ENCODE assay signal across 15 cellular contexts in the genomic region with DNA sequence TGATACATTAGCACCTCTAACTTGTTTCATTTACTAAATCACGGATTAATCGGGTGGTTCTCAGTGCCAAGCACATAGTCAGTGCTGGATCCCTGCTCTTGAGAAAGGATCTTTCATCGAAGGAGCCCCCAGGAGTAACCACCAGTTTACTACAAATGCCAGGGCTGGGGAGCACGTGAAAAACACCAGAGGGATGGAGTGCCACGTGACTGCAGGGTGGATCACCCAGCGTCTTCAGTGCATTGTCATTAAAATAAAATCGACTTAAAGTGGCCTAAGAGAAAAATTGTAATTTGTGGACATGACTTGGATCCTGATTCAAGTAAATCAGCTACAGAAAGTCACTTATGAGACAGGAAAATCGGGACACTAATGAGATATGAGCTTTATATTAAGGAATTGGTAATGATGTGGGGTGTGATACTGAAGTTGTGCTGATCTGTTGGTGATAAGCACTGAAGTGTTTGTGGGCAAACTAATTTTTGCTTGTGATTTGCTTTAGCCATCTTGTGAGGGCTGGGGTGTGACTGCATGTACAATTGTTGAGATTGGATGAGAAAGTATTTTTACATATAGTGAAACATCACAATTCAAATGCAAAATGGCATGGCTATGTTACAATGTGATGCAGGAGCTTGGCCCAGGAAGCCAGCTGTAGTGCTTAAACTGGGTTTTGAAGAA.
DNase-seq lines count a peak whose midpoint lies in the region; ATAC-seq and TF ChIP-seq lines count a peak whose summit lies in the region.
"Had no signal": no experiment of that assay in that cellular context is flagged by ENCODE, and none has a peak within 500 bp of the region (broad histone marks: within the 10 kb centered on the region; RNA-seq: fewer than 3 reads in every experiment).

No MANE protein-coding gene starts in this region.

- no peak overlapping the region for H3K27ac ChIP-seq in KMS-11
- H3K27ac ChIP-seq in naive thymus-derived CD4-positive, alpha-beta T cell (ENCODE audit: low read depth, low read length), result peak overlapping the region; percentile 46
- H3K27ac ChIP-seq: 22Rv1, brain microvascular endothelial cell, upper lobe of right lung had no signal

- no peaks in the 10 kb centered on the region for H3K27me3 Mint-ChIP-seq in T-helper 1 cell treated with Interleukin-12 subunit alpha and Interleukin-12 subunit beta and Interleukin-4 antibody, amounts not matched to agents 30 μg/mL and 1 μg/mL, for 36 hours (ENCODE audit: low read depth)
- H3K27me3 Mint-ChIP-seq in activated naive CD8-positive, alpha-beta T cell treated with anti-CD3 and anti-CD28 coated beads for 36 hours, result no peaks in the 10 kb centered on the region
- no peaks in the 10 kb centered on the region for H3K27me3 Mint-ChIP-seq in naive thymus-derived CD4-positive, alpha-beta T cell

- H3K36me3 ChIP-seq in KMS-11 (ENCODE audit: insufficient read depth), result no peaks in the 10 kb centered on the region
- no peaks in the 10 kb centered on the region for H3K36me3 ChIP-seq in naive thymus-derived CD4-positive, alpha-beta T cell (ENCODE audit: control insufficient read depth in 2 of 3, insufficient read depth in 3 of 3, low read length in 3 of 3)
- H3K36me3 ChIP-seq: brain microvascular endothelial cell, upper lobe of right lung had no signal

- H3K9me3 Mint-ChIP-seq in T-helper 1 cell treated with Interleukin-12 subunit alpha and Interleukin-12 subunit beta and Interleukin-4 antibody, amounts not matched to agents 30 μg/mL and 1 μg/mL, for 36 hours, result no peaks in the 10 kb centered on the region
- H3K9me3 Mint-ChIP-seq in activated naive CD8-positive, alpha-beta T cell treated with anti-CD3 and anti-CD28 coated beads for 36 hours, result peaks cover 17% of the 10 kb centered on the region
- no peaks in the 10 kb centered on the region for H3K9me3 Mint-ChIP-seq in naive thymus-derived CD4-positive, alpha-beta T cell

- H3K9ac ChIP-seq in KMS-11, result no peak overlapping the region

- no peaks in the 10 kb centered on the region for H4K20me1 ChIP-seq in KMS-11 (ENCODE audit: insufficient read depth)

- peaks cover 18% of the 10 kb centered on the region for H3K36me3 Mint-ChIP-seq in T-helper 1 cell treated with Interleukin-12 subunit alpha and Interleukin-12 subunit beta and Interleukin-4 antibody, amounts not matched to agents 30 μg/mL and 1 μg/mL, for 36 hours (ENCODE audit: low read depth)
- H3K36me3 Mint-ChIP-seq in activated naive CD8-positive, alpha-beta T cell treated with anti-CD3 and anti-CD28 coated beads for 36 hours, result peaks cover 72% of the 10 kb centered on the region
- peaks cover 0 to 25% (median 10%) of the 10 kb centered on the region in 5 donors for H3K36me3 Mint-ChIP-seq in naive thymus-derived CD4-positive, alpha-beta T cell

- peak overlapping the region; percentile 11 for H3K4me2 ChIP-seq in KMS-11

- TF ChIP-seq CTCF in KMS-11 (conservative IDR thresholded peaks at IDR 0.05; ENCODE audit: low read depth, low read length), result no peak

- no peak overlapping the region for H3K4me3 Mint-ChIP-seq in T-helper 1 cell treated with Interleukin-12 subunit alpha and Interleukin-12 subunit beta and Interleukin-4 antibody, amounts not matched to agents 30 μg/mL and 1 μg/mL, for 36 hours
- no peak overlapping the region for H3K4me3 Mint-ChIP-seq in activated naive CD8-positive, alpha-beta T cell treated with anti-CD3 and anti-CD28 coated beads for 36 hours
- H3K4me3 Mint-ChIP-seq in naive thymus-derived CD4-positive, alpha-beta T cell, result peak overlapping the region in 8 of 10 donors; percentile 18 to 88 (median 57)

- peaks cover 61% of the 10 kb centered on the region for H3K79me2 ChIP-seq in KMS-11 (ENCODE audit: insufficient read depth, low read depth)

- H3K9me3 ChIP-seq in naive thymus-derived CD4-positive, alpha-beta T cell (ENCODE audit: control insufficient read depth in 2 of 3, low read length in 3 of 3), result no peaks in the 10 kb centered on the region
- H3K9me3 ChIP-seq: upper lobe of right lung had no signal

- CTCF ChIA-PET in naive thymus-derived CD4-positive, alpha-beta T cell (lab: Charles Lee), result interaction anchor here (1.3 kb wide), 1 partner anchor 10 kb away, joined by 3 read pairs; no protein-coding TSS in a partner anchor

- H3K4me1 Mint-ChIP-seq in T-helper 1 cell treated with Interleukin-12 subunit alpha and Interleukin-12 subunit beta and Interleukin-4 antibody, amounts not matched to agents 30 μg/mL and 1 μg/mL, for 36 hours (ENCODE audit: low read depth), result peaks cover 57% of the 10 kb centered on the region
- H3K4me1 Mint-ChIP-seq in activated naive CD8-positive, alpha-beta T cell treated with anti-CD3 and anti-CD28 coated beads for 36 hours, result peaks cover 87% of the 10 kb centered on the region
- peaks cover 60 to 98% (median 94%) of the 10 kb centered on the region in 7 donors for H3K4me1 Mint-ChIP-seq in naive thymus-derived CD4-positive, alpha-beta T cell

- H3K27ac Mint-ChIP-seq in T-helper 1 cell treated with Interleukin-12 subunit alpha and Interleukin-12 subunit beta and Interleukin-4 antibody, amounts not matched to agents 30 μg/mL and 1 μg/mL, for 36 hours, result peak overlapping the region; percentile 50
- peak overlapping the region; percentile 90 for H3K27ac Mint-ChIP-seq in activated naive CD8-positive, alpha-beta T cell treated with anti-CD3 and anti-CD28 coated beads for 36 hours
- H3K27ac Mint-ChIP-seq in naive thymus-derived CD4-positive, alpha-beta T cell, result peak overlapping the region; percentile 10 to 89 (median 82)

- no peak overlapping the region for H2AFZ ChIP-seq in KMS-11 (ENCODE audit: low read depth)

- H3K4me3 ChIP-seq in KMS-11 (IDR thresholded peaks at IDR 0.05; ENCODE audit: insufficient read depth, low read depth, low read length), result no peak overlapping the region
- H3K4me3 ChIP-seq in naive thymus-derived CD4-positive, alpha-beta T cell (ENCODE audit: low read length), result no peak overlapping the region
- H3K4me3 ChIP-seq: upper lobe of right lung had no signal

- peaks cover 95% of the 10 kb centered on the region for H3K4me1 ChIP-seq in KMS-11 (ENCODE audit: low read depth, poor library complexity, severe bottlenecking)
- H3K4me1 ChIP-seq in naive thymus-derived CD4-positive, alpha-beta T cell (ENCODE audit: control insufficient read depth in 2 of 2, insufficient read depth in 2 of 2, low read length in 2 of 2), result peaks cover 80 to 88% of the 10 kb centered on the region in 2 donors

- intact Hi-C loops in naive thymus-derived CD4-positive, alpha-beta T cell (cut with micrococcal nuclease), result loop anchor here in 1 of 2 donors (1.0 kb wide), 1 partner anchor 7 kb away; no protein-coding TSS in a partner anchor

- DNase-seq in T-helper 1 cell (no peak), AG20443 (ENCODE audit: low spot score) (no peak), SK-N-DZ (ENCODE audit: low spot score) (no peak), GDM1 (lab: John Stamatoyannopoulos, UW) (no peak)
- DNase-seq in activated naive CD8-positive, alpha-beta T cell treated with anti-CD3 and anti-CD28 coated beads for 36 hours, result no peak
- no peak for DNase-seq in naive thymus-derived CD4-positive, alpha-beta T cell
- DNase-seq: brain microvascular endothelial cell, cortex of kidney, DMS 273 treated with DMSO at 0.1 percent for 48 hours, NCI-H1105 treated with DMSO at 0.1 percent for 48 hours, NCI-H2107, upper lobe of right lung had no signal

- POLR2A ChIA-PET in naive thymus-derived CD4-positive, alpha-beta T cell (lab: Charles Lee), result interaction anchor here (0.9 to 2.6 kb wide), 2 partner anchors 11 to 286 kb away, joined by 3 to 12 read pairs; no protein-coding TSS in a partner anchor

- no peaks in the 10 kb centered on the region for H3K27me3 ChIP-seq in KMS-11 (ENCODE audit: insufficient read depth, low read depth)
- H3K27me3 ChIP-seq in naive thymus-derived CD4-positive, alpha-beta T cell (ENCODE audit: control insufficient read depth in 2 of 2, insufficient read depth in 2 of 2, low read length in 2 of 2), result no peaks in the 10 kb centered on the region
- H3K27me3 ChIP-seq: brain microvascular endothelial cell, upper lobe of right lung had no signal

- ATAC-seq in naive thymus-derived CD4-positive, alpha-beta T cell, result peak; percentile 29
- ATAC-seq: upper lobe of right lung had no signal

Comparison
In these comparisons a context has a peak if more than half of its experiments do, and no peak if none do; other contexts are left out.
1. H3K4me3 Mint-ChIP-seq: peak in naive thymus-derived CD4-positive, alpha-beta T cell (8 of 10); none in T-helper 1 cell treated with Interleukin-12 subunit alpha and Interleukin-12 subunit beta and Interleukin-4 antibody, amounts not matched to agents 30 μg/mL and 1 μg/mL, for 36 hours (single experiment) and activated naive CD8-positive, alpha-beta T cell treated with anti-CD3 and anti-CD28 coated beads for 36 hours (single experiment).
2. Peak in every context shown above with its lines, with median percentiles within 50 percentile points of each other: H3K27ac Mint-ChIP-seq.